8 cellular contexts compared by ENCODE assay signal in the genomic region with DNA sequence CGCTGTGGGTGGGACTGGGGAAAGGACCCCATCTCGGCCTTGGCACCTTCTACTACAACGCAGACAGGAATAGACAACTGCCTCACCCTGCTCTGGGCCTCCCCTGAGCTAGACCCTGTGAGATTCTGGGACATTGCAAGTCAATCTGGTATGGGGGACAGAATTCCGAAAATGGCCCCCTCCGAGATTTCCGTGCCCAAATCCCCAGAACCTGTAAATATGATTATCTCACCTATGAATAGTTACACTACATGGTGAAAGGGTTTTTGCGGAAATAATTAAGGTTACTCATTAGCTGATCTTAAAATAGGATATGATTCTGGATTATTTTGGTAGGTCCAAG. TPM values are rescaled to one million over a fixed set of nuclear protein-coding genes. Genes with fewer than 3 reads are reported as not detected.
DNase-seq lines count a peak whose midpoint lies in the region; ATAC-seq lines count a peak whose summit lies in the region.

No MANE protein-coding gene starts in this region.

- H3K27ac ChIP-seq in stomach smooth muscle (ENCODE audit: low read length) = peak overlapping the region; percentile 95

- peaks cover 36% of the 10 kb centered on the region for H3K4me1 ChIP-seq in stomach smooth muscle (ENCODE audit: control insufficient read depth, insufficient read depth, low read length)

- peak overlapping the region; percentile 95 for H3K4me3 Mint-ChIP-seq in activated naive CD8-positive, alpha-beta T cell treated with anti-CD3 and anti-CD28 coated beads, Interleukin-2, amount 50 U/mL, for 24 hours
- H3K4me3 Mint-ChIP-seq in immature natural killer cell = peak overlapping the region; percentile 91 to 96 (median 91)

- H3K27ac Mint-ChIP-seq in activated naive CD8-positive, alpha-beta T cell treated with anti-CD3 and anti-CD28 coated beads, Interleukin-2, amount 50 U/mL, for 24 hours = peak overlapping the region; percentile 98
- H3K27ac Mint-ChIP-seq in immature natural killer cell = peak overlapping the region; percentile 96 to 99 (median 97)

- H3K9me3 Mint-ChIP-seq in activated naive CD8-positive, alpha-beta T cell treated with anti-CD3 and anti-CD28 coated beads, Interleukin-2, amount 50 U/mL, for 24 hours = no peaks in the 10 kb centered on the region
- H3K9me3 Mint-ChIP-seq in immature natural killer cell = no peaks in the 10 kb centered on the region

- H3K4me1 Mint-ChIP-seq in activated naive CD8-positive, alpha-beta T cell treated with anti-CD3 and anti-CD28 coated beads, Interleukin-2, amount 50 U/mL, for 24 hours = peaks cover 42% of the 10 kb centered on the region
- H3K4me1 Mint-ChIP-seq in immature natural killer cell = peaks cover 29 to 37% of the 10 kb centered on the region in 2 donors

- no peak for ATAC-seq in activated naive CD8-positive, alpha-beta T cell treated with anti-CD3 and anti-CD28 coated beads, Interleukin-2, amount 50 U/mL, for 24 hours

- H3K36me3 Mint-ChIP-seq in activated naive CD8-positive, alpha-beta T cell treated with anti-CD3 and anti-CD28 coated beads, Interleukin-2, amount 50 U/mL, for 24 hours (ENCODE audit: low read depth) = peaks cover 16% of the 10 kb centered on the region
- peaks cover 0 to 5% (median 4%) of the 10 kb centered on the region in 3 donors for H3K36me3 Mint-ChIP-seq in immature natural killer cell

- H3K9ac ChIP-seq in stomach smooth muscle (ENCODE audit: low read length in 2 of 2) = peak overlapping the region; percentile 93 to 96

- H3K27me3 Mint-ChIP-seq in activated naive CD8-positive, alpha-beta T cell treated with anti-CD3 and anti-CD28 coated beads, Interleukin-2, amount 50 U/mL, for 24 hours = peaks cover 2% of the 10 kb centered on the region
- H3K27me3 Mint-ChIP-seq in immature natural killer cell (ENCODE audit: low read depth in 3 of 3) = peaks cover 12% of the 10 kb centered on the region in 3 donors

- peaks cover 6 to 16% of the 10 kb centered on the region in 2 donors for H3K36me3 ChIP-seq in stomach smooth muscle (ENCODE audit: control insufficient read depth in 2 of 2, insufficient read depth in 2 of 2, low read length in 2 of 2)

- DNase-seq in DMS79 treated with DMSO at 0.1 percent for 48 hours (lab: John Stamatoyannopoulos, UW) (peak; percentile 49), DMS79 (lab: John Stamatoyannopoulos, UW) (no peak), immature natural killer cell (no peak), HuH-7 (ENCODE audit: low spot score) (no peak), ureter (ENCODE audit: low spot score) (no peak), A172 (ENCODE audit: low spot score) (no peak)
- DNase-seq in activated naive CD8-positive, alpha-beta T cell treated with anti-CD3 and anti-CD28 coated beads, Interleukin-2, amount 50 U/mL, for 24 hours = no peak

- no peaks in the 10 kb centered on the region for H3K27me3 ChIP-seq in stomach smooth muscle (ENCODE audit: control insufficient read depth in 1 of 2, insufficient read depth in 2 of 2, low read length in 2 of 2)

- H3K9me3 ChIP-seq in stomach smooth muscle (ENCODE audit: control insufficient read depth in 2 of 2, low read length in 2 of 2) = no peaks in the 10 kb centered on the region

- peak overlapping the region; percentile 88 to 95 for H3K4me3 ChIP-seq in stomach smooth muscle (ENCODE audit: low read length in 2 of 2)

RNA-seq across cellular contexts. Expression of a gene that starts 0.6 kb away (rescaled TPM):
- 1 to 10 TPM; 2.8 to 7.2 (median 3.4) TPM for polyA plus RNA-seq in immature natural killer cell
- total RNA-seq in ureter = 14.9 TPM
- 9.0 and 11.9 TPM in 2 replicates for total RNA-seq in A172 (2014; rRNA removed; shearing (Covaris generic))

RNA-seq across cellular contexts. Expression of a gene that starts 8.4 kb away (rescaled TPM):
- polyA plus RNA-seq in immature natural killer cell = 10 to 100 TPM in 2 of 3 donors, 1 to 10 TPM in 1; 7.6 to 23.7 (median 14.8) TPM
- 16.5 TPM for total RNA-seq in ureter
- total RNA-seq in A172 (2014; rRNA removed; shearing (Covaris generic)) = 2.8 and 6.6 TPM in 2 replicates

RNA-seq across cellular contexts. Expression of a gene that starts 23.6 kb away (rescaled TPM):
- 10 to 100 TPM; 34.3 to 36.3 (median 35.7) TPM for polyA plus RNA-seq in immature natural killer cell
- 329 TPM for total RNA-seq in ureter
- total RNA-seq in A172 (2014; rRNA removed; shearing (Covaris generic)) = 545 and 619 TPM in 2 replicates

RNA-seq across cellular contexts. Expression of a gene that starts 34.7 kb away (rescaled TPM):
- 100 to 1,000 TPM; 210 to 265 (median 231) TPM for polyA plus RNA-seq in immature natural killer cell
- total RNA-seq in ureter = 137 TPM
- 32.1 and 48.2 TPM in 2 replicates for total RNA-seq in A172 (2014; rRNA removed; shearing (Covaris generic))

RNA-seq across cellular contexts. Expression of a gene that starts 38.2 kb away (rescaled TPM):
- polyA plus RNA-seq in immature natural killer cell = 10 to 100 TPM; 10.8 to 18.5 (median 15.5) TPM
- total RNA-seq in ureter = 60.7 TPM
- total RNA-seq in A172 (2014; rRNA removed; shearing (Covaris generic)) = 141 and 145 TPM in 2 replicates
